8 cellular contexts compared by ENCODE assay signal in the genomic region with DNA sequence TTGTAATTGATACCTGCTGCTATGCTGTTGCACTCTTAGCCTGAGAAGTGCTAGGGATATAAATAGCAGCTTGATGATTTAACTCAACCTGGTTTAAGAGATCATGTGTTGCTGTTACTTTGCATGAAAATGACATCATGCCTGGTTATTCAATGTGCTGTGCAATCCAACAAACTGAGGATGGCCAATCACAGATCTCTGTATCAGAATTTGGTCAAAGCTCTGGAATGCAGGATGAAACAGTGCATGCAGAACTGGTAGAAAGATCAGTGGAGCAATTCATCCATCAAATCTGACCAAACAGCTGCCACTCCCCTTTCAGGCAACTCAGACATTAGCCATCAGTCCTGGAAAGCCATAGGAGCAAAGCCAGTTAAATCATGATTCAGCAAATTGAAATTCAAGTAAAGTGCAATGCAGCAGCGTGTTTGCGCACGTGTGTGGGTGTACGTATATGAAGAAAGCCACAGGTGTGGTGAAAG.
DNase-seq lines count a peak whose midpoint lies in the region; ATAC-seq, FAIRE-seq and TF ChIP-seq lines count a peak whose summit lies in the region.

No MANE protein-coding gene starts in this region.

- no peaks in the 10 kb centered on the region for H3K9me3 Mint-ChIP-seq in activated B cell treated with CpG ODN at 0.5 μM for 24 hours

- H2AK5ac ChIP-seq in mesendoderm (ENCODE audit: low read length): no peak overlapping the region

- H3K4me3 Mint-ChIP-seq in activated B cell treated with CpG ODN at 0.5 μM for 24 hours: peak overlapping the region; percentile 15

- H3K18ac ChIP-seq in mesendoderm (ENCODE audit: low read length): no peak overlapping the region

- H2BK120ac ChIP-seq in mesendoderm (ENCODE audit: low read depth, low read length): no peak overlapping the region

- no peak overlapping the region for H3K4ac ChIP-seq in mesendoderm (ENCODE audit: low read depth, low read length)

- H3K79me2 ChIP-seq in mesendoderm (ENCODE audit: control insufficient read depth, insufficient read depth, low read length): no peaks in the 10 kb centered on the region

- H3K4me1 Mint-ChIP-seq in activated B cell treated with CpG ODN at 0.5 μM for 24 hours: peaks cover 60% of the 10 kb centered on the region

- H3K27ac ChIP-seq in mesendoderm (ENCODE audit: low read depth, low read length) (no peak overlapping the region), small intestine (ENCODE audit: low read depth in 1 of 2, low read length in 1 of 2) (no peak overlapping the region)

- H3K27ac Mint-ChIP-seq in activated B cell treated with CpG ODN at 0.5 μM for 24 hours: peak overlapping the region; percentile 60

- FAIRE-seq in small intestine (lab: Jason Lieb, UNC): no peak

- H3K36me3 ChIP-seq in mesendoderm (ENCODE audit: control insufficient read depth, insufficient read depth, low read length) (no peaks in the 10 kb centered on the region), HAP-1 (replicated peaks) (no peaks in the 10 kb centered on the region), small intestine (ENCODE audit: control insufficient read depth in 2 of 2, insufficient read depth in 2 of 2, low read length in 2 of 2) (no peaks in the 10 kb centered on the region)

- no peaks in the 10 kb centered on the region for H3K27me3 Mint-ChIP-seq in activated B cell treated with CpG ODN at 0.5 μM for 24 hours

- H3K56ac ChIP-seq in mesendoderm (ENCODE audit: low read length): no peak overlapping the region

- H3K79me1 ChIP-seq in mesendoderm (ENCODE audit: low read length): no peaks in the 10 kb centered on the region

- H3K4me3 ChIP-seq in mesendoderm (ENCODE audit: low read length) (no peak overlapping the region), HAP-1 (no peak overlapping the region), small intestine (ENCODE audit: low read depth in 1 of 2, low read length in 2 of 2) (no peak overlapping the region)

- H3K4me1 ChIP-seq in mesendoderm (ENCODE audit: control insufficient read depth, low read depth, low read length): no peaks in the 10 kb centered on the region
- H3K4me1 ChIP-seq in HAP-1: no peaks in the 10 kb centered on the region
- H3K4me1 ChIP-seq in small intestine (ENCODE audit: control insufficient read depth in 2 of 2, insufficient read depth in 1 of 2, low read depth in 1 of 2, low read length in 1 of 2): no peaks in the 10 kb centered on the region

- H3K9ac ChIP-seq in mesendoderm (ENCODE audit: low read length): no peak overlapping the region

- no peak overlapping the region for H3K23ac ChIP-seq in mesendoderm (ENCODE audit: low read length)

- H2BK5ac ChIP-seq in mesendoderm (ENCODE audit: low read length): no peak overlapping the region

- no peak overlapping the region for H4K8ac ChIP-seq in mesendoderm (ENCODE audit: low read depth, low read length)

- POLR2A ChIA-PET in activated B cell treated with CpG ODN at 0.5 μM for 24 hours (lab: Charles Lee): interaction anchor here (0.6 to 1.6 kb wide), 4 partner anchors 14 to 160 kb away, joined by 3 to 11 read pairs (median 4); partner anchors contain the start of gene RASGEF1B

- intact Hi-C loops in activated B cell treated with CpG ODN at 0.5 μM for 24 hours (cut with micrococcal nuclease): loop anchor here (1.0 kb wide), 1 partner anchor 70 kb away; no protein-coding TSS in a partner anchor

- in situ Hi-C loops in HAP-1 (cut with MboI; ENCODE audit: low sequenced_read_pairs): no loop called here

- no peak for TF ChIP-seq CTCF in activated B cell treated with CpG ODN at 0.5 μM for 24 hours (IDR thresholded peaks at IDR 0.05)

- DNase-seq in ELF-1 (ENCODE audit: low read depth, low spot score) (peak; percentile 69), activated B cell treated with CpG ODN at 0.5 μM for 24 hours (no peak), mesendoderm (peak; percentile 93), HAP-1 (ENCODE audit: low spot score in 2 of 2) (no peak), small intestine (no peak)
- no peak for DNase-seq in stimulated activated CD8-positive, alpha-beta memory T cell treated with anti-CD3 and anti-CD28 coated beads, Interleukin-4, amount 100 ng/mL, for 48 hours

- no CpG with 5 or more reads among the region's 4 CpGs for WGBS in mesendoderm (ENCODE audit: extremely low coverage, insufficient coverage, low lambda C conversion rate)
- WGBS in small intestine, 3 donors: 79 to 91% (median 88%) methylated on average over 4 of the region's 4 CpGs

- no peak overlapping the region for H4K5ac ChIP-seq in mesendoderm (ENCODE audit: low read length)

- H3K4me2 ChIP-seq in mesendoderm (ENCODE audit: low read length): no peak overlapping the region

- H3K9me3 ChIP-seq in HAP-1 (no peaks in the 10 kb centered on the region), small intestine (ENCODE audit: control insufficient read depth, low read depth) (no peaks in the 10 kb centered on the region)

- peak; percentile 56 for ATAC-seq in HG02885 (IDR thresholded peaks at IDR 0.05; ENCODE audit: poor library complexity, unreplicated experiment)
- ATAC-seq in activated B cell treated with CpG ODN at 0.5 μM for 24 hours (ENCODE audit: low read depth): peak; percentile 57
- ATAC-seq in GM21515 (IDR thresholded peaks at IDR 0.05; ENCODE audit: unreplicated experiment): no peak

- H2BK15ac ChIP-seq in mesendoderm (replicated peaks; ENCODE audit: low read depth): no peak overlapping the region

- CTCF ChIA-PET in activated B cell treated with CpG ODN at 0.5 μM for 24 hours (lab: Charles Lee): interaction anchor here (1.8 kb wide), 1 partner anchor 160 kb away, joined by 4 read pairs; the partner anchor contains the start of gene RASGEF1B

- H3K36me3 Mint-ChIP-seq in activated B cell treated with CpG ODN at 0.5 μM for 24 hours (ENCODE audit: low read depth): no peaks in the 10 kb centered on the region

- H3K27me3 ChIP-seq in mesendoderm (ENCODE audit: insufficient read depth, low read length, poor library complexity) (no peaks in the 10 kb centered on the region), HAP-1 (ENCODE audit: low read depth) (no peaks in the 10 kb centered on the region), small intestine (ENCODE audit: control insufficient read depth in 2 of 2, insufficient read depth in 2 of 2, low read length in 2 of 2) (no peaks in the 10 kb centered on the region)

Comparison
In these comparisons a context has a peak if more than half of its experiments do, and no peak if none do; other contexts are left out.
1. DNase-seq: peak in ELF-1 (single experiment) and mesendoderm (single experiment); none in activated B cell treated with CpG ODN at 0.5 μM for 24 hours (single experiment), stimulated activated CD8-positive, alpha-beta memory T cell treated with anti-CD3 and anti-CD28 coated beads, Interleukin-4, amount 100 ng/mL, for 48 hours (single experiment), HAP-1 (0 of 2) and small intestine (single experiment).